Comparison of ENCODE assay signal across 1 cellular context in the genomic region with DNA sequence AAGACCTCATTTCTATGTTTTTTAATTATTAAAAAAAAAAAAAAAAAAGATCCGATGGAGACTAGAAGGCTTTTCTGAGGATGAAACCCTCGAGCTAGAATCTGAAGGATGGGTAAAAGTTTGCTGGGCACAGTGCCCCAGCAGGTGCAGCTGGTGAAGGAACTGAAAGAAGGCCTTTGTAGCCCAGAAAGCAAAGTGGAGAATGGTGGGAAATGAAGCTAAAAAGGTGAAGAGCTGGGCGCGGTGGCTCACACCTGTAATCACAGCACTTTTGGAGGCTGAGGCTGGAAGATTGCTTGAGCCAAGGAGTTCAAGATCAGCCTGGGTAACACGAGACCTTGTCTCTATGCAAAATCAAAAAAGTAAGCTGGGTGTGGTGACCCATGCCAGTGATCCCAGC.
TF ChIP-seq lines count a peak whose summit lies in the region.

No MANE protein-coding gene starts in this region.

TF ChIP-seq in GM12878, 131 proteins besides CTCF, POLR2A, EP300 and RAD21:
- TF ChIP-seq SPI1 (IDR thresholded peaks at IDR 0.05; ENCODE audit: borderline replicate concordance, insufficient read depth, low read depth, low read length) (peak; percentile 10; the same call in 1 of the 2 replicates), TCF7 (IDR thresholded peaks at IDR 0.05; ENCODE audit: borderline replicate concordance) (no peak)
